1 cellular context compared by ENCODE assay signal in the genomic region with DNA sequence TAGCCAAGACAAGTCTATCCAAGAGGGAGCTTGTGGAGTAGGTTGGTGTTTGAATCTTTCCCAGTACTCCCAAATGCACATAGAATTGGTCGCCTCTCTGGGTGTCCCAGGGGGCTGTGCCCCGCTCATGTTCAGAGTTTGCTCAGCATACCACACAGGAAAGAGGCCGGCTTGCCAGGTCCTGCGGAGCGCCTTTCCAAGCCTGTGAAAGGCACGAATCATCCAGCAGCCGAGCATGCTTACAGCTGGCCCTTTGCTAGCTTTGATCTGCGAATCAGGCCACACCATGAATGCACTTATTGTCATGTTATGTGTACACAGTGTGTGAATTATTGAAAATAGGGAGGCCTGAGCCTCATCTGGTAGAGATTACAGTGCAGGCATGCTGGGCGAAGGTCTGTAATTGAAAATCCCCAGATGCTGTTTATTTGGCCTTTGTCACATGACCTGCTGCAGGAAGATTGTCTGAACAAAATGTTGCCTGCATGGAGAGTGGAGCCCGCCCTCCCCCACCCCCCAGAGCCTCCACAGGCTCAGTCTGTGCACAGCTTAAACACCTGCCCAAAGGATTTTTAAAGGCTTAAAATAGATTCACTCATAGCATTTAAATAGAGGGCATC.
TF ChIP-seq lines count a peak whose summit lies in the region.

No MANE protein-coding gene starts in this region.

TF ChIP-seq in HepG2, 621 proteins besides CTCF, POLR2A, EP300 and RAD21 (continued from another document and continues in another):
- TF ChIP-seq AGO1 (IDR thresholded peaks at IDR 0.05; ENCODE audit: low read depth, low read length, poor library complexity, severe bottlenecking), result no peak
- peak; percentile 92 for TF ChIP-seq TGIF2 (CRISPR knock-in tag; IDR thresholded peaks at IDR 0.05)
- TF ChIP-seq ZSCAN31 (CRISPR knock-in tag; IDR thresholded peaks at IDR 0.05; ENCODE audit: low read depth), result no peak
- TF ChIP-seq ZNF883 (CRISPR knock-in tag; IDR thresholded peaks at IDR 0.05; ENCODE audit: not compliant biosample characterization), result no peak
- no peak for TF ChIP-seq GPN1 (CRISPR knock-in tag; IDR thresholded peaks at IDR 0.05; ENCODE audit: borderline replicate concordance)
- TF ChIP-seq ZNF207 (IDR thresholded peaks at IDR 0.05; ENCODE audit: borderline replicate concordance), result no peak
- TF ChIP-seq MTA3 (CRISPR knock-in tag; IDR thresholded peaks at IDR 0.05), result no peak
- TF ChIP-seq ZNF224 (CRISPR knock-in tag; IDR thresholded peaks at IDR 0.05), result 0 out of 2 replicates have a peak, but pooled peaks have one; percentile 60
- TF ChIP-seq TEAD3 (CRISPR knock-in tag; optimal IDR thresholded peaks at IDR 0.05; ENCODE audit: borderline replicate concordance), result peak; percentile 93
- TF ChIP-seq, protein P1, sequence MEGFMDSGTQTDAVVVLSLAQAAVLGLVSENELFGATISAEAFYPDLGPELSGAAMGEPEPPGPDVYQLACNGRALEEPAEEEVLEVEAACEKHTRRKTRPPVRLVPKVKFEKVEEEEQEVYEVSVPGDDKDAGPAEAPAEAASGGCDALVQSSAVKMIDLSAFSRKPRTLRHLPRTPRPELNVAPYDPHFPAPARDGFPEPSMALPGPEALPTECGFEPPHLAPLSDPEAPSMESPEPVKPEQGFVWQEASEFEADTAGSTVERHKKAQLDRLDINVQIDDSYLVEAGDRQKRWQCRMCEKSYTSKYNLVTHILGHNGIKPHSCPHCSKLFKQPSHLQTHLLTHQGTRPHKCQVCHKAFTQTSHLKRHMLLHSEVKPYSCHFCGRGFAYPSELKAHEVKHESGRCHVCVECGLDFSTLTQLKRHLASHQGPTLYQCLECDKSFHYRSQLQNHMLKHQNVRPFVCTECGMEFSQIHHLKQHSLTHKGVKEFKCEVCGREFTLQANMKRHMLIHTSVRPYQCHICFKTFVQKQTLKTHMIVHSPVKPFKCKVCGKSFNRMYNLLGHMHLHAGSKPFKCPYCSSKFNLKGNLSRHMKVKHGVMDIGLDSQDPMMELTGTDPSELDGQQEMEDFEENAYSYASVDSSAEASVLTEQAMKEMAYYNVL (CRISPR knock-in tag; IDR thresholded peaks at IDR 0.05; ENCODE audit: borderline replicate concordance), result peak; percentile 89
- TF ChIP-seq, protein P2, sequence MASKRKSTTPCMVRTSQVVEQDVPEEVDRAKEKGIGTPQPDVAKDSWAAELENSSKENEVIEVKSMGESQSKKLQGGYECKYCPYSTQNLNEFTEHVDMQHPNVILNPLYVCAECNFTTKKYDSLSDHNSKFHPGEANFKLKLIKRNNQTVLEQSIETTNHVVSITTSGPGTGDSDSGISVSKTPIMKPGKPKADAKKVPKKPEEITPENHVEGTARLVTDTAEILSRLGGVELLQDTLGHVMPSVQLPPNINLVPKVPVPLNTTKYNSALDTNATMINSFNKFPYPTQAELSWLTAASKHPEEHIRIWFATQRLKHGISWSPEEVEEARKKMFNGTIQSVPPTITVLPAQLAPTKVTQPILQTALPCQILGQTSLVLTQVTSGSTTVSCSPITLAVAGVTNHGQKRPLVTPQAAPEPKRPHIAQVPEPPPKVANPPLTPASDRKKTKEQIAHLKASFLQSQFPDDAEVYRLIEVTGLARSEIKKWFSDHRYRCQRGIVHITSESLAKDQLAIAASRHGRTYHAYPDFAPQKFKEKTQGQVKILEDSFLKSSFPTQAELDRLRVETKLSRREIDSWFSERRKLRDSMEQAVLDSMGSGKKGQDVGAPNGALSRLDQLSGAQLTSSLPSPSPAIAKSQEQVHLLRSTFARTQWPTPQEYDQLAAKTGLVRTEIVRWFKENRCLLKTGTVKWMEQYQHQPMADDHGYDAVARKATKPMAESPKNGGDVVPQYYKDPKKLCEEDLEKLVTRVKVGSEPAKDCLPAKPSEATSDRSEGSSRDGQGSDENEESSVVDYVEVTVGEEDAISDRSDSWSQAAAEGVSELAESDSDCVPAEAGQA (IDR thresholded peaks at IDR 0.05; ENCODE audit: low read depth), result no peak
- TF ChIP-seq, protein P2 (CRISPR knock-in tag; IDR thresholded peaks at IDR 0.05; ENCODE audit: borderline replicate concordance), result no peak
- TF ChIP-seq, protein P3, sequence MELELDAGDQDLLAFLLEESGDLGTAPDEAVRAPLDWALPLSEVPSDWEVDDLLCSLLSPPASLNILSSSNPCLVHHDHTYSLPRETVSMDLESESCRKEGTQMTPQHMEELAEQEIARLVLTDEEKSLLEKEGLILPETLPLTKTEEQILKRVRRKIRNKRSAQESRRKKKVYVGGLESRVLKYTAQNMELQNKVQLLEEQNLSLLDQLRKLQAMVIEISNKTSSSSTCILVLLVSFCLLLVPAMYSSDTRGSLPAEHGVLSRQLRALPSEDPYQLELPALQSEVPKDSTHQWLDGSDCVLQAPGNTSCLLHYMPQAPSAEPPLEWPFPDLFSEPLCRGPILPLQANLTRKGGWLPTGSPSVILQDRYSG (CRISPR knock-in tag; IDR thresholded peaks at IDR 0.05), result no peak; the same call in 1 of the 2 replicates
- TF ChIP-seq, protein P4, sequence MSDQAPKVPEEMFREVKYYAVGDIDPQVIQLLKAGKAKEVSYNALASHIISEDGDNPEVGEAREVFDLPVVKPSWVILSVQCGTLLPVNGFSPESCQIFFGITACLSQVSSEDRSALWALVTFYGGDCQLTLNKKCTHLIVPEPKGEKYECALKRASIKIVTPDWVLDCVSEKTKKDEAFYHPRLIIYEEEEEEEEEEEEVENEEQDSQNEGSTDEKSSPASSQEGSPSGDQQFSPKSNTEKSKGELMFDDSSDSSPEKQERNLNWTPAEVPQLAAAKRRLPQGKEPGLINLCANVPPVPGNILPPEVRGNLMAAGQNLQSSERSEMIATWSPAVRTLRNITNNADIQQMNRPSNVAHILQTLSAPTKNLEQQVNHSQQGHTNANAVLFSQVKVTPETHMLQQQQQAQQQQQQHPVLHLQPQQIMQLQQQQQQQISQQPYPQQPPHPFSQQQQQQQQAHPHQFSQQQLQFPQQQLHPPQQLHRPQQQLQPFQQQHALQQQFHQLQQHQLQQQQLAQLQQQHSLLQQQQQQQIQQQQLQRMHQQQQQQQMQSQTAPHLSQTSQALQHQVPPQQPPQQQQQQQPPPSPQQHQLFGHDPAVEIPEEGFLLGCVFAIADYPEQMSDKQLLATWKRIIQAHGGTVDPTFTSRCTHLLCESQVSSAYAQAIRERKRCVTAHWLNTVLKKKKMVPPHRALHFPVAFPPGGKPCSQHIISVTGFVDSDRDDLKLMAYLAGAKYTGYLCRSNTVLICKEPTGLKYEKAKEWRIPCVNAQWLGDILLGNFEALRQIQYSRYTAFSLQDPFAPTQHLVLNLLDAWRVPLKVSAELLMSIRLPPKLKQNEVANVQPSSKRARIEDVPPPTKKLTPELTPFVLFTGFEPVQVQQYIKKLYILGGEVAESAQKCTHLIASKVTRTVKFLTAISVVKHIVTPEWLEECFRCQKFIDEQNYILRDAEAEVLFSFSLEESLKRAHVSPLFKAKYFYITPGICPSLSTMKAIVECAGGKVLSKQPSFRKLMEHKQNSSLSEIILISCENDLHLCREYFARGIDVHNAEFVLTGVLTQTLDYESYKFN (CRISPR knock-in tag; conservative IDR thresholded peaks at IDR 0.05), result peak; percentile 92
- no peak for TF ChIP-seq RFX5 (IDR thresholded peaks at IDR 0.05; ENCODE audit: low read depth, low read length)
- TF ChIP-seq ATF7 (IDR thresholded peaks at IDR 0.05), result no peak
- TF ChIP-seq ATF7 (CRISPR knock-in tag; IDR thresholded peaks at IDR 0.05), result no peak; the same call in 1 of the 2 replicates
- TF ChIP-seq ZNF761 (CRISPR knock-in tag; conservative IDR thresholded peaks at IDR 0.05), result no peak; the same call in 1 of the 2 replicates
- TF ChIP-seq NCOA5 (CRISPR knock-in tag; IDR thresholded peaks at IDR 0.05), result no peak
- TF ChIP-seq YEATS2 (CRISPR knock-in tag; IDR thresholded peaks at IDR 0.05; ENCODE audit: borderline replicate concordance), result peak; percentile 33; the same call in 1 of the 2 replicates
- TF ChIP-seq, protein P5, sequence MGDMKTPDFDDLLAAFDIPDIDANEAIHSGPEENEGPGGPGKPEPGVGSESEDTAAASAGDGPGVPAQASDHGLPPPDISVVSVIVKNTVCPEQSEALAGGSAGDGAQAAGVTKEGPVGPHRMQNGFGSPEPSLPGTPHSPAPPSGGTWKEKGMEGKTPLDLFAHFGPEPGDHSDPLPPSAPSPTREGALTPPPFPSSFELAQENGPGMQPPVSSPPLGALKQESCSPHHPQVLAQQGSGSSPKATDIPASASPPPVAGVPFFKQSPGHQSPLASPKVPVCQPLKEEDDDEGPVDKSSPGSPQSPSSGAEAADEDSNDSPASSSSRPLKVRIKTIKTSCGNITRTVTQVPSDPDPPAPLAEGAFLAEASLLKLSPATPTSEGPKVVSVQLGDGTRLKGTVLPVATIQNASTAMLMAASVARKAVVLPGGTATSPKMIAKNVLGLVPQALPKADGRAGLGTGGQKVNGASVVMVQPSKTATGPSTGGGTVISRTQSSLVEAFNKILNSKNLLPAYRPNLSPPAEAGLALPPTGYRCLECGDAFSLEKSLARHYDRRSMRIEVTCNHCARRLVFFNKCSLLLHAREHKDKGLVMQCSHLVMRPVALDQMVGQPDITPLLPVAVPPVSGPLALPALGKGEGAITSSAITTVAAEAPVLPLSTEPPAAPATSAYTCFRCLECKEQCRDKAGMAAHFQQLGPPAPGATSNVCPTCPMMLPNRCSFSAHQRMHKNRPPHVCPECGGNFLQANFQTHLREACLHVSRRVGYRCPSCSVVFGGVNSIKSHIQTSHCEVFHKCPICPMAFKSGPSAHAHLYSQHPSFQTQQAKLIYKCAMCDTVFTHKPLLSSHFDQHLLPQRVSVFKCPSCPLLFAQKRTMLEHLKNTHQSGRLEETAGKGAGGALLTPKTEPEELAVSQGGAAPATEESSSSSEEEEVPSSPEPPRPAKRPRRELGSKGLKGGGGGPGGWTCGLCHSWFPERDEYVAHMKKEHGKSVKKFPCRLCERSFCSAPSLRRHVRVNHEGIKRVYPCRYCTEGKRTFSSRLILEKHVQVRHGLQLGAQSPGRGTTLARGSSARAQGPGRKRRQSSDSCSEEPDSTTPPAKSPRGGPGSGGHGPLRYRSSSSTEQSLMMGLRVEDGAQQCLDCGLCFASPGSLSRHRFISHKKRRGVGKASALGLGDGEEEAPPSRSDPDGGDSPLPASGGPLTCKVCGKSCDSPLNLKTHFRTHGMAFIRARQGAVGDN (CRISPR knock-in tag; IDR thresholded peaks at IDR 0.05), result peak; percentile 91
- no peak for TF ChIP-seq NR1H2 (CRISPR knock-in tag; IDR thresholded peaks at IDR 0.05; ENCODE audit: borderline replicate concordance, low read depth)
- TF ChIP-seq, protein P6, sequence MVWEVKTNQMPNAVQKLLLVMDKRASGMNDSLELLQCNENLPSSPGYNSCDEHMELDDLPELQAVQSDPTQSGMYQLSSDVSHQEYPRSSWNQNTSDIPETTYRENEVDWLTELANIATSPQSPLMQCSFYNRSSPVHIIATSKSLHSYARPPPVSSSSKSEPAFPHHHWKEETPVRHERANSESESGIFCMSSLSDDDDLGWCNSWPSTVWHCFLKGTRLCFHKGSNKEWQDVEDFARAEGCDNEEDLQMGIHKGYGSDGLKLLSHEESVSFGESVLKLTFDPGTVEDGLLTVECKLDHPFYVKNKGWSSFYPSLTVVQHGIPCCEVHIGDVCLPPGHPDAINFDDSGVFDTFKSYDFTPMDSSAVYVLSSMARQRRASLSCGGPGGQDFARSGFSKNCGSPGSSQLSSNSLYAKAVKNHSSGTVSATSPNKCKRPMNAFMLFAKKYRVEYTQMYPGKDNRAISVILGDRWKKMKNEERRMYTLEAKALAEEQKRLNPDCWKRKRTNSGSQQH (CRISPR knock-in tag; IDR thresholded peaks at IDR 0.05; ENCODE audit: low read depth), result 0 out of 2 replicates have a peak, but pooled peaks have one; percentile 31
- TF ChIP-seq NR2F6 (IDR thresholded peaks at IDR 0.05), result peak; percentile 70
- TF ChIP-seq NR2F6 (CRISPR knock-in tag; IDR thresholded peaks at IDR 0.05), result peak; percentile 86
- TF ChIP-seq, protein P7, sequence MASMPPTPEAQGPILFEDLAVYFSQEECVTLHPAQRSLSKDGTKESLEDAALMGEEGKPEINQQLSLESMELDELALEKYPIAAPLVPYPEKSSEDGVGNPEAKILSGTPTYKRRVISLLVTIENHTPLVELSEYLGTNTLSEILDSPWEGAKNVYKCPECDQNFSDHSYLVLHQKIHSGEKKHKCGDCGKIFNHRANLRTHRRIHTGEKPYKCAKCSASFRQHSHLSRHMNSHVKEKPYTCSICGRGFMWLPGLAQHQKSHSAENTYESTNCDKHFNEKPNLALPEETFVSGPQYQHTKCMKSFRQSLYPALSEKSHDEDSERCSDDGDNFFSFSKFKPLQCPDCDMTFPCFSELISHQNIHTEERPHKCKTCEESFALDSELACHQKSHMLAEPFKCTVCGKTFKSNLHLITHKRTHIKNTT (CRISPR knock-in tag; IDR thresholded peaks at IDR 0.05), result no peak
- TF ChIP-seq ELF3 (CRISPR knock-in tag; IDR thresholded peaks at IDR 0.05), result peak; percentile 81
- peak; percentile 93 for TF ChIP-seq ZMYM4 (CRISPR knock-in tag; IDR thresholded peaks at IDR 0.05)
- no peak for TF ChIP-seq HNRNPK (IDR thresholded peaks at IDR 0.05; ENCODE audit: low read depth, low read length, poor library complexity, severe bottlenecking)
- no peak for TF ChIP-seq TRIM24 (CRISPR knock-in tag; IDR thresholded peaks at IDR 0.05)
